Comparison of ENCODE assay signal across 9 cellular contexts in genomic region chr11:47393163-47394049, GRCh38. TPM values are rescaled to one million over a fixed set of nuclear protein-coding genes. Genes with fewer than 3 reads are reported as not detected.
DNase-seq lines count a peak whose midpoint lies in the region; ATAC-seq and TF ChIP-seq lines count a peak whose summit lies in the region.
"Had no signal": no experiment of that assay in that cellular context is flagged by ENCODE, and none has a peak within 500 bp of the region (broad histone marks: within the 10 kb centered on the region; RNA-seq: fewer than 3 reads in every experiment).

No MANE protein-coding gene starts in this region.

- TF ChIP-seq EP300 in gastroesophageal sphincter (IDR thresholded peaks at IDR 0.05), result no peak

- peaks cover 0 to 10% (median 0%) of the 10 kb centered on the region in 3 donors for H3K4me1 ChIP-seq in gastroesophageal sphincter
- H3K4me1 ChIP-seq in gastrocnemius medialis, result peaks cover 6 to 22% of the 10 kb centered on the region in 2 donors
- no peaks in the 10 kb centered on the region for H3K4me1 ChIP-seq in prostate gland (replicated peaks)
- H3K4me1 ChIP-seq: HAP-1 had no signal

- no peaks in the 10 kb centered on the region for H3K9me3 ChIP-seq in T-helper 17 cell (ENCODE audit: control insufficient read depth, low read length, poor library complexity, severe bottlenecking)
- H3K9me3 ChIP-seq in gastroesophageal sphincter, result no peaks in the 10 kb centered on the region
- H3K9me3 ChIP-seq in gastrocnemius medialis, result no peaks in the 10 kb centered on the region
- H3K9me3 ChIP-seq in prostate gland, result no peaks in the 10 kb centered on the region
- H3K9me3 ChIP-seq: HAP-1 had no signal

- H3K27me3 ChIP-seq in gastroesophageal sphincter (no peaks in the 10 kb centered on the region), gastrocnemius medialis (no peaks in the 10 kb centered on the region), prostate gland (replicated peaks; ENCODE audit: insufficient read depth) (no peaks in the 10 kb centered on the region)

- TF ChIP-seq CTCF in gastroesophageal sphincter (IDR thresholded peaks at IDR 0.05) (no peak), gastrocnemius medialis (IDR thresholded peaks at IDR 0.05 in 4 of 5, conservative IDR thresholded peaks at IDR 0.05 in 1 of 5) (no peak), prostate gland (IDR thresholded peaks at IDR 0.05) (no peak)

- peaks cover 23% of the 10 kb centered on the region for H3K4me1 Mint-ChIP-seq in T-helper 17 cell

- intact Hi-C loops in gastrocnemius medialis (cut with DNase I; ENCODE audit: low total_unique reads), result no loop called here
- intact Hi-C loops in prostate gland (cut with DNase I), result no loop called here

- no peaks in the 10 kb centered on the region for H3K36me3 ChIP-seq in gastroesophageal sphincter
- H3K36me3 ChIP-seq in gastrocnemius medialis, result no peaks in the 10 kb centered on the region
- no peaks in the 10 kb centered on the region for H3K36me3 ChIP-seq in prostate gland
- H3K36me3 ChIP-seq: HAP-1 had no signal

- ATAC-seq in T-helper 17 cell, result no peak
- peak; percentile 42 for ATAC-seq in gastroesophageal sphincter
- ATAC-seq in gastrocnemius medialis, result peak; percentile 89 to 92
- ATAC-seq in HG03439 (IDR thresholded peaks at IDR 0.05; ENCODE audit: unreplicated experiment), result no peak

- peak overlapping the region; percentile 91 for H3K27ac Mint-ChIP-seq in T-helper 17 cell

- in situ Hi-C loops in gastrocnemius medialis (cut with MboI; ENCODE audit: low sequenced_read_pairs in 4 of 4), result no loop called here

- H3K4me3 ChIP-seq in gastroesophageal sphincter (no peak overlapping the region), gastrocnemius medialis (peak overlapping the region in 1 of 4 donors; percentile 7), prostate gland (no peak overlapping the region)
- H3K4me3 ChIP-seq: HAP-1 had no signal

- H3K36me3 Mint-ChIP-seq in T-helper 17 cell (ENCODE audit: low read depth), result no peaks in the 10 kb centered on the region

- no peaks in the 10 kb centered on the region for H3K27me3 Mint-ChIP-seq in T-helper 17 cell

- peak; percentile 26 for DNase-seq in GM19238 (ENCODE audit: insufficient read length, low spot score)
- DNase-seq in T-helper 17 cell, result no peak
- peak; percentile 57 to 77 for DNase-seq in gastrocnemius medialis
- DNase-seq in NCI-H1092 treated with DMSO at 0.1 percent for 48 hours (lab: John Stamatoyannopoulos, UW), result no peak
- no peak for DNase-seq in NCI-H69 (lab: John Stamatoyannopoulos, UW)
- DNase-seq in prostate gland (ENCODE audit: low spot score), result no peak

- H3K27ac ChIP-seq in gastroesophageal sphincter (peak overlapping the region in 3 of 4 donors; percentile 77 to 85 (median 84)), gastrocnemius medialis (peak overlapping the region; percentile 49 to 82 (median 80)), prostate gland (no peak overlapping the region)

- WGBS in gastroesophageal sphincter (ENCODE audit: low coverage in 1 of 2), 2 donors, result 55% methylated on average over 2 of the region's 20 CpGs; no CpG with 5 or more reads in 1 of the 2 donors
- 76% methylated on average over 15 of the region's 20 CpGs for WGBS in prostate gland

- peak overlapping the region; percentile 80 for H3K4me3 Mint-ChIP-seq in T-helper 17 cell

- TF ChIP-seq POLR2A in gastroesophageal sphincter (IDR thresholded peaks at IDR 0.05) (no peak), gastrocnemius medialis (IDR thresholded peaks at IDR 0.05) (no peak), prostate gland (IDR thresholded peaks at IDR 0.05) (no peak)

RNA-seq across cellular contexts. Expression of gene SLC39A13, which starts 15.0 kb away (rescaled TPM):
- 10 to 100 TPM; 31.6 to 31.8 TPM for total RNA-seq in T-helper 17 cell
- total RNA-seq in gastroesophageal sphincter, result 100 to 1,000 TPM in 1 of 4 donors, 10 to 100 TPM in 3; 68.8 to 218 (median 78.9) TPM
- total RNA-seq in gastrocnemius medialis, result 10 to 100 TPM; 16.8 to 48.9 (median 25.6) TPM
- 10 to 100 TPM; 53.1 to 93.7 TPM for total RNA-seq in prostate gland

RNA-seq across cellular contexts. Expression of gene SPI1, which starts 15.1 kb away (rescaled TPM):
- 10 to 100 TPM in 1 of 2 donors, 1 to 10 TPM in 1; 4.9 to 14.9 TPM for total RNA-seq in T-helper 17 cell
- 10 to 100 TPM in 3 of 4 donors, 1 to 10 TPM in 1; 4.2 to 32.4 (median 14.7) TPM for total RNA-seq in gastroesophageal sphincter
- 1 to 10 TPM in 3 of 4 donors, under 1 TPM in 1; 0.44 to 7.0 (median 4.2) TPM for total RNA-seq in gastrocnemius medialis
- 10 to 100 TPM in 1 of 2 donors, 1 to 10 TPM in 1; 6.8 to 13.4 TPM for total RNA-seq in prostate gland

RNA-seq across cellular contexts. Expression of gene PSMC3, which starts 32.8 kb away (rescaled TPM):
- total RNA-seq in T-helper 17 cell (10 to 100 TPM; 47.8 to 55.2 TPM), gastroesophageal sphincter (100 to 1,000 TPM; 169 to 194 (median 179) TPM), gastrocnemius medialis (100 to 1,000 TPM; 243 to 350 (median 329) TPM), prostate gland (100 to 1,000 TPM in 1 of 2 donors, 10 to 100 TPM in 1; 99.2 to 133 TPM)

RNA-seq across cellular contexts. Expression of gene MYBPC3, which starts 40.9 kb away (rescaled TPM):
- total RNA-seq in T-helper 17 cell, result under 1 TPM in 1 of 2 donors, not detected in 1; 0.10 TPM
- total RNA-seq in gastroesophageal sphincter, result under 1 TPM in 2 of 4 donors, not detected in 2; 0.12 to 0.13 TPM
- total RNA-seq in gastrocnemius medialis, result under 1 TPM in 1 of 4 donors, not detected in 3; 0.07 TPM
- under 1 TPM in 1 of 2 donors, not detected in 1; 0.91 TPM for total RNA-seq in prostate gland

RNA-seq across cellular contexts. Expression of gene RAPSN, which starts 55.5 kb away (rescaled TPM):
- total RNA-seq in T-helper 17 cell (1 to 10 TPM; 3.0 to 3.1 TPM), gastroesophageal sphincter (under 1 TPM in 2 of 4 donors, not detected in 2; 0.23 to 0.27 TPM), gastrocnemius medialis (10 to 100 TPM; 48.9 to 68.6 (median 59.4) TPM), prostate gland (1 to 10 TPM in 1 of 2 donors, not detected in 1; 1.3 TPM)

Comparison
In these comparisons a context has a peak if more than half of its experiments do, and no peak if none do; other contexts are left out.
1. DNase-seq: peak in GM19238 (single experiment) and gastrocnemius medialis (2 of 2); none in T-helper 17 cell (0 of 3), NCI-H1092 treated with DMSO at 0.1 percent for 48 hours (single experiment), NCI-H69 (single experiment) and prostate gland (single experiment).
2. ATAC-seq: peak in gastroesophageal sphincter (single experiment) and gastrocnemius medialis (2 of 2); none in T-helper 17 cell (single experiment) and HG03439 (single experiment).
3. H3K27ac ChIP-seq: peak in gastroesophageal sphincter (3 of 4) and gastrocnemius medialis (4 of 4); none in prostate gland (0 of 2).